Comparison of ENCODE assay signal across 35 cellular contexts in genomic region chrX:43735534-43735933, GRCh38.
"Had no signal": no experiment of that assay in that cellular context is flagged by ENCODE, and none has a peak within 500 bp of the region (broad histone marks: within the 10 kb centered on the region; RNA-seq: fewer than 3 reads in every experiment).

No MANE protein-coding gene starts in this region.

- H3K27me3 Mint-ChIP-seq: activated B cell treated with CpG ODN at 0.5 μM for 24 hours; activated CD4-positive, alpha-beta T cell treated with anti-CD3 and anti-CD28 coated beads, Interleukin-2, amount 10 ng/mL, durations not matched to agents 24 days and 14 days; activated CD8-positive, alpha-beta T cell treated with anti-CD3 and anti-CD28 coated beads for 36 hours; activated naive CD8-positive, alpha-beta T cell treated with anti-CD3 and anti-CD28 coated beads for 36 hours; activated T-helper 17 cell treated with anti-CD3 and anti-CD28 coated beads, Interleukin-2, amount 50 U/mL, for 72 hours; brain; central memory CD8-positive, alpha-beta T cell; T-helper 17 cell had no signal

- H3K27me3 ChIP-seq: adrenal gland, cardiac muscle cell had no signal

- H3K4me1 Mint-ChIP-seq: activated B cell treated with CpG ODN at 0.5 μM for 24 hours; activated CD4-positive, alpha-beta T cell treated with anti-CD3 and anti-CD28 coated beads, Interleukin-2, amount 10 ng/mL, durations not matched to agents 24 days and 14 days; activated naive CD8-positive, alpha-beta T cell treated with anti-CD3 and anti-CD28 coated beads for 36 hours; activated T-helper 17 cell treated with anti-CD3 and anti-CD28 coated beads, Interleukin-2, amount 50 U/mL, for 72 hours; brain; central memory CD8-positive, alpha-beta T cell; T-helper 17 cell had no signal

- H3K9me3 ChIP-seq: adrenal gland had no signal

- H3K36me3 ChIP-seq: cardiac muscle cell had no signal

- H3K4me1 ChIP-seq: adrenal gland had no signal

- H3K4me3 Mint-ChIP-seq: activated B cell treated with CpG ODN at 0.5 μM for 24 hours; activated CD4-positive, alpha-beta memory T cell treated with anti-CD3 and anti-CD28 coated beads for 36 hours; activated CD4-positive, alpha-beta T cell treated with anti-CD3 and anti-CD28 coated beads, Interleukin-2, amount 10 ng/mL, durations not matched to agents 24 days and 14 days; activated CD8-positive, alpha-beta T cell treated with anti-CD3 and anti-CD28 coated beads for 36 hours; activated naive CD4-positive, alpha-beta T cell treated with anti-CD3 and anti-CD28 coated beads for 36 hours; activated naive CD8-positive, alpha-beta T cell treated with anti-CD3 and anti-CD28 coated beads for 36 hours; activated T-cell treated with anti-CD3 and anti-CD28 coated beads, Interleukin-2, amount 50 U/mL, for 4 hours; activated T-cell treated with anti-CD3 and anti-CD28 coated beads, Interleukin-2, amount 50 U/mL, for 72 hours; activated T-helper 1 cell treated with anti-CD3 and anti-CD28 coated beads, Interleukin-12 subunit alpha, Interleukin-12 subunit beta, Interleukin-2, Interleukin-4 antibody, amounts not matched to agents 30 ng/mL and 10 ng/mL and 1 ng/mL, durations not matched to agents 14 hours and 24 hours and 36 hours; activated T-helper 17 cell treated with anti-CD3 and anti-CD28 coated beads, Interleukin-2, amount 50 U/mL, for 72 hours; brain; central memory CD8-positive, alpha-beta T cell; T-helper 17 cell had no signal

- H3K9me3 Mint-ChIP-seq: activated B cell treated with CpG ODN at 0.5 μM for 24 hours; activated CD4-positive, alpha-beta memory T cell treated with anti-CD3 and anti-CD28 coated beads for 36 hours; activated CD4-positive, alpha-beta T cell treated with anti-CD3 and anti-CD28 coated beads, Interleukin-2, amount 10 ng/mL, durations not matched to agents 24 days and 14 days; activated CD8-positive, alpha-beta T cell treated with anti-CD3 and anti-CD28 coated beads for 36 hours; activated naive CD4-positive, alpha-beta T cell treated with anti-CD3 and anti-CD28 coated beads for 36 hours; activated naive CD4-positive, alpha-beta T cell treated with anti-CD3 and anti-CD28 coated beads, Interleukin-2, amount 50 U/mL, for 72 hours; activated naive CD8-positive, alpha-beta T cell treated with anti-CD3 and anti-CD28 coated beads for 36 hours; activated T-cell treated with anti-CD3 and anti-CD28 coated beads, Interleukin-2, amount 50 U/mL, for 4 hours; activated T-cell treated with anti-CD3 and anti-CD28 coated beads, Interleukin-2, amount 50 U/mL, for 72 hours; activated T-helper 1 cell treated with anti-CD3 and anti-CD28 coated beads, Interleukin-12 subunit alpha, Interleukin-12 subunit beta, Interleukin-2, Interleukin-4 antibody, amounts not matched to agents 30 ng/mL and 10 ng/mL and 1 ng/mL, durations not matched to agents 14 hours and 24 hours and 36 hours; activated T-helper 17 cell treated with anti-CD3 and anti-CD28 coated beads, Interleukin-2, amount 50 U/mL, for 72 hours; brain; central memory CD8-positive, alpha-beta T cell had no signal

- DNase-seq: activated B cell treated with CpG ODN at 0.5 μM for 24 hours; activated CD4-positive, alpha-beta memory T cell treated with anti-CD3 and anti-CD28 coated beads for 36 hours; activated CD4-positive, alpha-beta T cell treated with anti-CD3 and anti-CD28 coated beads for 4 hours; activated CD4-positive, alpha-beta T cell treated with anti-CD3 and anti-CD28 coated beads, Interleukin-2, amount 10 ng/mL, durations not matched to agents 24 days and 14 days; activated CD4-positive, alpha-beta T cell treated with anti-CD3 and anti-CD28 coated beads, Interleukin-2, amount 50 U/mL, for 1 hour; activated CD4-positive, alpha-beta T cell treated with anti-CD3 and anti-CD28 coated beads, Interleukin-2, amount 50 U/mL, for 4 hours; activated CD4-positive, CD25-positive, alpha-beta regulatory T cell treated with anti-CD3 and anti-CD28 coated beads, Interleukin-2, amount 50 U/mL, for 72 hours; activated CD8-positive, alpha-beta memory T cell treated with anti-CD3 and anti-CD28 coated beads, Interleukin-2, amount 50 U/mL, for 4 hours; activated CD8-positive, alpha-beta T cell treated with anti-CD3 and anti-CD28 coated beads for 36 hours; activated effector memory CD4-positive, alpha-beta T cell treated with anti-CD3 and anti-CD28 coated beads, Interleukin-2, amount 50 U/mL, for 16 hours; activated gamma-delta T cell treated with Interleukin-2 at 50 U/mL for 16 hours; activated naive CD4-positive, alpha-beta T cell; activated naive CD4-positive, alpha-beta T cell treated with anti-CD3 and anti-CD28 coated beads for 36 hours; activated naive CD4-positive, alpha-beta T cell treated with anti-CD3 and anti-CD28 coated beads, Interleukin-2, amount 50 U/mL, for 16 hours; activated naive CD8-positive, alpha-beta T cell treated with anti-CD3 and anti-CD28 coated beads for 36 hours; activated T-cell treated with anti-CD3 and anti-CD28 coated beads for 4 hours; activated T-cell treated with anti-CD3 and anti-CD28 coated beads, Interleukin-2, amount 50 U/mL, for 1 hour; activated T-cell treated with anti-CD3 and anti-CD28 coated beads, Interleukin-2, amount 50 U/mL, for 4 hours; activated T-cell treated with anti-CD3 and anti-CD28 coated beads, Interleukin-2, amount 50 U/mL, for 72 hours; adrenal gland; amniotic stem cell; aorta; caudate nucleus; cerebellar nuclear complex; T-helper 17 cell; T1000 had no signal

- ATAC-seq: activated CD8-positive, alpha-beta T cell treated with anti-CD3 and anti-CD28 coated beads for 36 hours; activated naive CD4-positive, alpha-beta T cell treated with anti-CD3 and anti-CD28 coated beads, Interleukin-2, amount 50 U/mL, for 72 hours; activated T-cell treated with anti-CD3 and anti-CD28 coated beads, Interleukin-2, amount 50 U/mL, for 4 hours; activated T-cell treated with anti-CD3 and anti-CD28 coated beads, Interleukin-2, amount 50 U/mL, for 72 hours; activated T-helper 17 cell treated with anti-CD3 and anti-CD28 coated beads, Interleukin-2, amount 50 U/mL, for 72 hours; T-helper 17 cell had no signal

- H3K27ac Mint-ChIP-seq: activated B cell treated with CpG ODN at 0.5 μM for 24 hours; activated CD4-positive, alpha-beta memory T cell treated with anti-CD3 and anti-CD28 coated beads for 36 hours; activated CD4-positive, alpha-beta T cell treated with anti-CD3 and anti-CD28 coated beads, Interleukin-2, amount 10 ng/mL, durations not matched to agents 24 days and 14 days; activated CD8-positive, alpha-beta T cell treated with anti-CD3 and anti-CD28 coated beads for 36 hours; activated naive CD4-positive, alpha-beta T cell treated with anti-CD3 and anti-CD28 coated beads for 36 hours; activated naive CD4-positive, alpha-beta T cell treated with anti-CD3 and anti-CD28 coated beads, Interleukin-2, amount 50 U/mL, for 72 hours; activated naive CD8-positive, alpha-beta T cell treated with anti-CD3 and anti-CD28 coated beads for 36 hours; activated T-cell treated with anti-CD3 and anti-CD28 coated beads, Interleukin-2, amount 50 U/mL, for 72 hours; activated T-helper 1 cell treated with anti-CD3 and anti-CD28 coated beads, Interleukin-12 subunit alpha, Interleukin-12 subunit beta, Interleukin-2, Interleukin-4 antibody, amounts not matched to agents 30 ng/mL and 10 ng/mL and 1 ng/mL, durations not matched to agents 14 hours and 24 hours and 36 hours; activated T-helper 17 cell treated with anti-CD3 and anti-CD28 coated beads, Interleukin-2, amount 50 U/mL, for 72 hours; brain; T-helper 17 cell had no signal

- H3K27ac ChIP-seq: adrenal gland, cardiac muscle cell, VCaP had no signal

- H3K36me3 Mint-ChIP-seq: activated CD4-positive, alpha-beta memory T cell treated with anti-CD3 and anti-CD28 coated beads for 36 hours; activated naive CD4-positive, alpha-beta T cell treated with anti-CD3 and anti-CD28 coated beads, Interleukin-2, amount 50 U/mL, for 72 hours; activated naive CD8-positive, alpha-beta T cell treated with anti-CD3 and anti-CD28 coated beads for 36 hours had no signal

- FAIRE-seq: bronchial epithelial cell, TTC549 had no signal

- H3K4me3 ChIP-seq: adrenal gland had no signal
